Comparison of ENCODE assay signal across 21 cellular contexts in the genomic region with DNA sequence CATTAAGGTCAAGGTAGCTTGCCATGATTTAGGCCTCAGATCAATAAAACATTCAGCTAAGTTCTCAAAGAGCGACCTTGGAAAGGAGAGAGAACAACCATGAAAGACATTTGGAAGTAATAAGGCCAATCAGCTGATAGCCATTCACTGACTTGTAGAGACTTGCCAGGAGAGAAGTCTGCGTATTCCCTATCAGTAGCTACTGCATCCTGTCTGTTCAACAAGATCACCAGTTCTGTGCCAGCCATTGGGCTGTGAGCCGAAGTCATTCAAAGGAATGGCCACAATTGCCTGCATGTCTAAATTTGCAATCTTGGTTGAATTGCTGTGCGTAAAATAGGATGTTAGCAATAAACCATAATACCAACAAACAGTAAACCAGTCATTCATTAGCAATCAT.
A peak's percentile ranks its signal among the peaks of the same experiment; 100 is the strongest.
DNase-seq lines count a peak whose midpoint lies in the region; ATAC-seq and TF ChIP-seq lines count a peak whose summit lies in the region.
"Had no signal": no experiment of that assay in that cellular context is flagged by ENCODE, and none has a peak within 500 bp of the region (broad histone marks: within the 10 kb centered on the region; RNA-seq: fewer than 3 reads in every experiment).

No MANE protein-coding gene starts in this region.

- no peak for TF ChIP-seq POLR2A in esophagus muscularis mucosa (IDR thresholded peaks at IDR 0.05; ENCODE audit: low read depth)

- H3K9me3 ChIP-seq in esophagus muscularis mucosa: peaks cover 0 to 7% (median 3%) of the 10 kb centered on the region in 4 donors
- H3K9me3 ChIP-seq: neutrophil, testis had no signal

- DNase-seq in left ventricle myocardium superior: no peak
- no peak for DNase-seq in Right ventricle myocardium inferior (ENCODE audit: missing footprints)
- DNase-seq in foreskin melanocyte: peak; percentile 45
- DNase-seq in superior temporal gyrus (ENCODE audit: extremely low spot score): peak; percentile 35
- DNase-seq in esophagus muscularis mucosa (ENCODE audit: extremely low spot score): no peak
- DNase-seq in NCI-H1092 treated with DMSO at 0.1 percent for 48 hours (lab: John Stamatoyannopoulos, UW): no peak
- no peak for DNase-seq in NCI-H1930 (lab: John Stamatoyannopoulos, UW)
- DNase-seq: activated T-cell treated with anti-CD3 and anti-CD28 coated beads for 4 hours; CD4-positive, CD25-positive, alpha-beta regulatory T cell; central memory CD4-positive, alpha-beta T cell; DMS53; effector memory CD4-positive, alpha-beta T cell; IMR-90; kidney glomerular epithelial cell; MM.1S; NCI-H2029 treated with DMSO at 0.1 percent for 48 hours; NCI-H446 treated with DMSO at 0.1 percent for 48 hours; testis had no signal

- intact Hi-C loops in left ventricle myocardium superior (cut with micrococcal nuclease) (no loop called here), Right ventricle myocardium inferior (cut with DNase I) (no loop called here), esophagus muscularis mucosa (cut with DNase I) (no loop called here)

- H3K4me1 ChIP-seq in esophagus muscularis mucosa: peaks cover 25 to 40% (median 34%) of the 10 kb centered on the region in 4 donors

- H3K36me3 ChIP-seq in esophagus muscularis mucosa: no peaks in the 10 kb centered on the region
- H3K36me3 ChIP-seq: neutrophil had no signal

- TF ChIP-seq CTCF in VCaP (conservative IDR thresholded peaks at IDR 0.05) (no peak), esophagus muscularis mucosa (IDR thresholded peaks at IDR 0.05) (no peak)

- 76% methylated on average over 4 of the region's 4 CpGs for WGBS in esophagus muscularis mucosa

- TF ChIP-seq EP300 in esophagus muscularis mucosa (IDR thresholded peaks at IDR 0.05): no peak

- H3K27ac ChIP-seq in VCaP (peak overlapping the region; percentile 67), esophagus muscularis mucosa (replicated peaks in 1 of 4) (no peak overlapping the region)
- H3K27ac ChIP-seq: HL-60, neutrophil had no signal

- H3K27me3 ChIP-seq in esophagus muscularis mucosa: no peaks in the 10 kb centered on the region
- H3K27me3 ChIP-seq: neutrophil, testis had no signal

- no peak overlapping the region for H3K4me3 ChIP-seq in esophagus muscularis mucosa
- H3K4me3 ChIP-seq: testis had no signal

- ATAC-seq in left ventricle myocardium superior (peak; percentile 46), Right ventricle myocardium inferior (no peak)

Comparison
In these comparisons a context has a peak if more than half of its experiments do, and no peak if none do; other contexts are left out.
1. DNase-seq: peak in foreskin melanocyte (single experiment) and superior temporal gyrus (single experiment); none in left ventricle myocardium superior (single experiment), Right ventricle myocardium inferior (single experiment), esophagus muscularis mucosa (single experiment), NCI-H1092 treated with DMSO at 0.1 percent for 48 hours (single experiment) and NCI-H1930 (0 of 2).